In genomic region chr1:62436466-62437272, GRCh38 we compare ENCODE assay signal across 1 cellular context.
A peak's percentile ranks its signal among the peaks of the same experiment; 100 is the strongest.
TF ChIP-seq lines count a peak whose summit lies in the region.

A gene with protein sequence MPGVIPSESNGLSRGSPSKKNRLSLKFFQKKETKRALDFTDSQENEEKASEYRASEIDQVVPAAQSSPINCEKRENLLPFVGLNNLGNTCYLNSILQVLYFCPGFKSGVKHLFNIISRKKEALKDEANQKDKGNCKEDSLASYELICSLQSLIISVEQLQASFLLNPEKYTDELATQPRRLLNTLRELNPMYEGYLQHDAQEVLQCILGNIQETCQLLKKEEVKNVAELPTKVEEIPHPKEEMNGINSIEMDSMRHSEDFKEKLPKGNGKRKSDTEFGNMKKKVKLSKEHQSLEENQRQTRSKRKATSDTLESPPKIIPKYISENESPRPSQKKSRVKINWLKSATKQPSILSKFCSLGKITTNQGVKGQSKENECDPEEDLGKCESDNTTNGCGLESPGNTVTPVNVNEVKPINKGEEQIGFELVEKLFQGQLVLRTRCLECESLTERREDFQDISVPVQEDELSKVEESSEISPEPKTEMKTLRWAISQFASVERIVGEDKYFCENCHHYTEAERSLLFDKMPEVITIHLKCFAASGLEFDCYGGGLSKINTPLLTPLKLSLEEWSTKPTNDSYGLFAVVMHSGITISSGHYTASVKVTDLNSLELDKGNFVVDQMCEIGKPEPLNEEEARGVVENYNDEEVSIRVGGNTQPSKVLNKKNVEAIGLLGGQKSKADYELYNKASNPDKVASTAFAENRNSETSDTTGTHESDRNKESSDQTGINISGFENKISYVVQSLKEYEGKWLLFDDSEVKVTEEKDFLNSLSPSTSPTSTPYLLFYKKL (plus strand): TSS chr1:62437049. CDS start chr1:62439868, 2,819 bp downstream.

TF ChIP-seq in K562, 482 proteins besides CTCF, POLR2A, EP300 and RAD21 (continued from another document and continues in another):
- TF ChIP-seq ZNF407 (IDR thresholded peaks at IDR 0.05; ENCODE audit: low read depth) (peak; percentile 95), SREBF1 (IDR thresholded peaks at IDR 0.05; ENCODE audit: borderline replicate concordance, low read depth, low read length) (no peak), SRSF9 (IDR thresholded peaks at IDR 0.05; ENCODE audit: borderline replicate concordance, low read depth, low read length) (no peak), CHD1 (IDR thresholded peaks at IDR 0.05; ENCODE audit: low read length) (no peak), MED1 (CRISPR knock-in tag; IDR thresholded peaks at IDR 0.05; ENCODE audit: borderline replicate concordance) (no peak), ZC3H8 (IDR thresholded peaks at IDR 0.05) (no peak), THRA (IDR thresholded peaks at IDR 0.05) (no peak), KHSRP (IDR thresholded peaks at IDR 0.05) (no peak), ZNF57 (CRISPR knock-in tag; IDR thresholded peaks at IDR 0.05) (no peak), IRF9 (tag; IDR thresholded peaks at IDR 0.05) (no peak), ZBTB34 (CRISPR knock-in tag; IDR thresholded peaks at IDR 0.05) (no peak), SIX5 (IDR thresholded peaks at IDR 0.05; ENCODE audit: borderline replicate concordance in 1 of 2, insufficient read depth in 1 of 2, low read depth in 1 of 2, low read length in 2 of 2) (no peak), PKNOX1 (IDR thresholded peaks at IDR 0.05) (peak; percentile 86), TCF7L2 (IDR thresholded peaks at IDR 0.05; ENCODE audit: low read depth, low read length) (no peak), ZNF785 (CRISPR knock-in tag; IDR thresholded peaks at IDR 0.05) (no peak), ZBTB9 (CRISPR knock-in tag; IDR thresholded peaks at IDR 0.05) (no peak), MTF1 (CRISPR knock-in tag; IDR thresholded peaks at IDR 0.05; ENCODE audit: borderline replicate concordance) (no peak), CBFA2T2 (conservative IDR thresholded peaks at IDR 0.05) (no peak), NBN (IDR thresholded peaks at IDR 0.05; ENCODE audit: low read depth) (0 out of 2 replicates have a peak, but pooled peaks have one; percentile 45), GABPB1 (CRISPR knock-in tag; IDR thresholded peaks at IDR 0.05) (no peak), KLF1 (tag; IDR thresholded peaks at IDR 0.05) (peak; percentile 16; the same call in 1 of the 2 replicates), TFAM (CRISPR knock-in tag; conservative IDR thresholded peaks at IDR 0.05) (no peak), NEUROD1 (IDR thresholded peaks at IDR 0.05; ENCODE audit: borderline replicate concordance, low read depth, low read length, partially characterized antibody) (peak; percentile 20), NFE2L1 (tag; IDR thresholded peaks at IDR 0.05; ENCODE audit: borderline replicate concordance, low read depth) (no peak), RUNX1 (IDR thresholded peaks at IDR 0.05; ENCODE audit: low read depth) (peak; percentile 27; the same call in 1 of the 2 replicates), L3MBTL2 (IDR thresholded peaks at IDR 0.05) (peak; percentile 93), FUS (optimal IDR thresholded peaks at IDR 0.05; ENCODE audit: low read depth, low read length) (no peak)
- TF ChIP-seq, protein P1, sequence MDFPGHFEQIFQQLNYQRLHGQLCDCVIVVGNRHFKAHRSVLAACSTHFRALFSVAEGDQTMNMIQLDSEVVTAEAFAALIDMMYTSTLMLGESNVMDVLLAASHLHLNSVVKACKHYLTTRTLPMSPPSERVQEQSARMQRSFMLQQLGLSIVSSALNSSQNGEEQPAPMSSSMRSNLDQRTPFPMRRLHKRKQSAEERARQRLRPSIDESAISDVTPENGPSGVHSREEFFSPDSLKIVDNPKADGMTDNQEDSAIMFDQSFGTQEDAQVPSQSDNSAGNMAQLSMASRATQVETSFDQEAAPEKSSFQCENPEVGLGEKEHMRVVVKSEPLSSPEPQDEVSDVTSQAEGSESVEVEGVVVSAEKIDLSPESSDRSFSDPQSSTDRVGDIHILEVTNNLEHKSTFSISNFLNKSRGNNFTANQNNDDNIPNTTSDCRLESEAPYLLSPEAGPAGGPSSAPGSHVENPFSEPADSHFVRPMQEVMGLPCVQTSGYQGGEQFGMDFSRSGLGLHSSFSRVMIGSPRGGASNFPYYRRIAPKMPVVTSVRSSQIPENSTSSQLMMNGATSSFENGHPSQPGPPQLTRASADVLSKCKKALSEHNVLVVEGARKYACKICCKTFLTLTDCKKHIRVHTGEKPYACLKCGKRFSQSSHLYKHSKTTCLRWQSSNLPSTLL (IDR thresholded peaks at IDR 0.05): no peak
- TF ChIP-seq, protein P2, sequence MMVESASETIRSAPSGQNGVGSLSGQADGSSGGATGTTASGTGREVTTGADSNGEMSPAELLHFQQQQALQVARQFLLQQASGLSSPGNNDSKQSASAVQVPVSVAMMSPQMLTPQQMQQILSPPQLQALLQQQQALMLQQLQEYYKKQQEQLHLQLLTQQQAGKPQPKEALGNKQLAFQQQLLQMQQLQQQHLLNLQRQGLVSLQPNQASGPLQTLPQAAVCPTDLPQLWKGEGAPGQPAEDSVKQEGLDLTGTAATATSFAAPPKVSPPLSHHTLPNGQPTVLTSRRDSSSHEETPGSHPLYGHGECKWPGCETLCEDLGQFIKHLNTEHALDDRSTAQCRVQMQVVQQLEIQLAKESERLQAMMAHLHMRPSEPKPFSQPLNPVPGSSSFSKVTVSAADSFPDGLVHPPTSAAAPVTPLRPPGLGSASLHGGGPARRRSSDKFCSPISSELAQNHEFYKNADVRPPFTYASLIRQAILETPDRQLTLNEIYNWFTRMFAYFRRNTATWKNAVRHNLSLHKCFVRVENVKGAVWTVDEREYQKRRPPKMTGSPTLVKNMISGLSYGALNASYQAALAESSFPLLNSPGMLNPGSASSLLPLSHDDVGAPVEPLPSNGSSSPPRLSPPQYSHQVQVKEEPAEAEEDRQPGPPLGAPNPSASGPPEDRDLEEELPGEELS (CRISPR knock-in tag; IDR thresholded peaks at IDR 0.05; ENCODE audit: borderline replicate concordance): no peak
- TF ChIP-seq, protein P3, sequence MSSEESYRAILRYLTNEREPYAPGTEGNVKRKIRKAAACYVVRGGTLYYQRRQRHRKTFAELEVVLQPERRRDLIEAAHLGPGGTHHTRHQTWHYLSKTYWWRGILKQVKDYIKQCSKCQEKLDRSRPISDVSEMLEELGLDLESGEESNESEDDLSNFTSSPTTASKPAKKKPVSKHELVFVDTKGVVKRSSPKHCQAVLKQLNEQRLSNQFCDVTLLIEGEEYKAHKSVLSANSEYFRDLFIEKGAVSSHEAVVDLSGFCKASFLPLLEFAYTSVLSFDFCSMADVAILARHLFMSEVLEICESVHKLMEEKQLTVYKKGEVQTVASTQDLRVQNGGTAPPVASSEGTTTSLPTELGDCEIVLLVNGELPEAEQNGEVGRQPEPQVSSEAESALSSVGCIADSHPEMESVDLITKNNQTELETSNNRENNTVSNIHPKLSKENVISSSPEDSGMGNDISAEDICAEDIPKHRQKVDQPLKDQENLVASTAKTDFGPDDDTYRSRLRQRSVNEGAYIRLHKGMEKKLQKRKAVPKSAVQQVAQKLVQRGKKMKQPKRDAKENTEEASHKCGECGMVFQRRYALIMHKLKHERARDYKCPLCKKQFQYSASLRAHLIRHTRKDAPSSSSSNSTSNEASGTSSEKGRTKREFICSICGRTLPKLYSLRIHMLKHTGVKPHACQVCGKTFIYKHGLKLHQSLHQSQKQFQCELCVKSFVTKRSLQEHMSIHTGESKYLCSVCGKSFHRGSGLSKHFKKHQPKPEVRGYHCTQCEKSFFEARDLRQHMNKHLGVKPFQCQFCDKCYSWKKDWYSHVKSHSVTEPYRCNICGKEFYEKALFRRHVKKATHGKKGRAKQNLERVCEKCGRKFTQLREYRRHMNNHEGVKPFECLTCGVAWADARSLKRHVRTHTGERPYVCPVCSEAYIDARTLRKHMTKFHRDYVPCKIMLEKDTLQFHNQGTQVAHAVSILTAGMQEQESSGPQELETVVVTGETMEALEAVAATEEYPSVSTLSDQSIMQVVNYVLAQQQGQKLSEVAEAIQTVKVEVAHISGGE (CRISPR knock-in tag; IDR thresholded peaks at IDR 0.05): peak in 1 of 3 experiments; percentile 74; a peak in 2 of 6 replicates
